30 cellular contexts compared by ENCODE assay signal in the genomic region with DNA sequence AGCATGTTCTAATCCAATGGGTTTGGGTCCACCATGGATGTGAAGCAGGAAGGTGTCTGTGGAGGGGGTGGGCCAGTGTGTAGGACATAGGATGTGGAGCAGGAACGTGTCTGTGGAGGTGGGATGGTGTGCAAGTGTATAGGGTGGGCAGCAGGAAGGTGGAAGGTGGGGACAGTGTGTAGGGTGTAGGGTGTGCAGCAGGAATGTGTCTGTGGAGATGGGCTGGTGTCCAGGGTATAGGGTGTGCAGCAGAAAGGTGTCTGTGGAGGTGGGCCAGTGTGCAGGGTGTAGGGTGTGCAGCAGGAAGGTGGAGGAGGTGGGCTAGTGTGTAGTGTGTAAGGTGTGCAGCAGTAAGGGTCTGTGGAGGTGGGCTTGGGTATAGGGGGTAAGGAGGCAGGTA.
"Had no signal": no experiment of that assay in that cellular context is flagged by ENCODE, and none has a peak within 500 bp of the region (broad histone marks: within the 10 kb centered on the region; RNA-seq: fewer than 3 reads in every experiment).

No MANE protein-coding gene starts in this region.

- H3K36me3 Mint-ChIP-seq: activated CD4-positive, alpha-beta memory T cell treated with anti-CD3 and anti-CD28 coated beads for 36 hours; activated CD8-positive, alpha-beta memory T cell treated with anti-CD3 and anti-CD28 coated beads, Interleukin-2, amount 10 ng/mL, durations not matched to agents 7 days and 5 days had no signal

- H3K9me3 ChIP-seq: esophagus squamous epithelium, gastroesophageal sphincter had no signal

- H3K27me3 Mint-ChIP-seq: activated CD4-positive, alpha-beta memory T cell treated with anti-CD3 and anti-CD28 coated beads for 36 hours; activated CD4-positive, alpha-beta T cell treated with anti-CD3 and anti-CD28 coated beads, Interleukin-2, amount 10 ng/mL, durations not matched to agents 24 days and 14 days; activated CD8-positive, alpha-beta memory T cell treated with anti-CD3 and anti-CD28 coated beads, Interleukin-2, amount 10 ng/mL, durations not matched to agents 7 days and 5 days; central memory CD8-positive, alpha-beta T cell had no signal

- H3K36me3 ChIP-seq: brain microvascular endothelial cell, esophagus squamous epithelium, gastroesophageal sphincter had no signal

- H3K4me1 ChIP-seq: esophagus squamous epithelium, gastroesophageal sphincter had no signal

- DNase-seq: activated CD4-positive, alpha-beta memory T cell treated with anti-CD3 and anti-CD28 coated beads for 36 hours; activated CD4-positive, alpha-beta T cell treated with anti-CD3 and anti-CD28 coated beads for 36 hours; activated CD4-positive, alpha-beta T cell treated with anti-CD3 and anti-CD28 coated beads, Interleukin-2, amount 10 ng/mL, durations not matched to agents 24 days and 14 days; activated CD4-positive, CD25-positive, alpha-beta regulatory T cell; activated CD4-positive, CD25-positive, alpha-beta regulatory T cell treated with anti-CD3 and anti-CD28 coated beads, Interleukin-2, amount 50 U/mL, for 72 hours; activated CD8-positive, alpha-beta memory T cell treated with anti-CD3 and anti-CD28 coated beads, Interleukin-2, amount 10 ng/mL, durations not matched to agents 7 days and 5 days; activated CD8-positive, alpha-beta memory T cell treated with anti-CD3 and anti-CD28 coated beads, Interleukin-2, amount 50 U/mL, for 4 hours; activated CD8-positive, alpha-beta T cell treated with anti-CD3 and anti-CD28 coated beads, Interleukin-2, amount 10 ng/mL, durations not matched to agents 7 days and 5 days; activated gamma-delta T cell; activated naive CD4-positive, alpha-beta T cell treated with anti-CD3 and anti-CD28 coated beads, Interleukin-2, amount 50 U/mL, for 16 hours; activated naive CD4-positive, alpha-beta T cell treated with Interleukin-2 at 50 U/mL for 16 hours; activated T-cell treated with anti-CD3 and anti-CD28 coated beads, Interleukin-2, amount 50 U/mL, for 1 hour; activated T-cell treated with anti-CD3 and anti-CD28 coated beads, Interleukin-2, amount 50 U/mL, for 48 hours; amniotic stem cell; anterior cingulate cortex; brain microvascular endothelial cell; cortex of kidney; dermis blood vessel endothelial cell; effector CD4-positive, alpha-beta T cell; effector memory CD8-positive, alpha-beta T cell; erythroblast; esophagus squamous epithelium; foreskin melanocyte; T-helper 1 cell; T-helper 17 cell had no signal

- H3K4me3 ChIP-seq: esophagus squamous epithelium, gastroesophageal sphincter had no signal

- H3K4me1 Mint-ChIP-seq: activated CD4-positive, alpha-beta T cell treated with anti-CD3 and anti-CD28 coated beads for 36 hours; activated CD4-positive, alpha-beta T cell treated with anti-CD3 and anti-CD28 coated beads, Interleukin-2, amount 10 ng/mL, durations not matched to agents 24 days and 14 days; activated CD8-positive, alpha-beta memory T cell treated with anti-CD3 and anti-CD28 coated beads, Interleukin-2, amount 10 ng/mL, durations not matched to agents 7 days and 5 days; central memory CD8-positive, alpha-beta T cell; T-helper 17 cell had no signal

- H3K4me3 Mint-ChIP-seq: activated CD4-positive, alpha-beta memory T cell treated with anti-CD3 and anti-CD28 coated beads for 36 hours; activated CD4-positive, alpha-beta T cell treated with anti-CD3 and anti-CD28 coated beads for 36 hours; activated CD4-positive, alpha-beta T cell treated with anti-CD3 and anti-CD28 coated beads, Interleukin-2, amount 10 ng/mL, durations not matched to agents 24 days and 14 days; activated CD8-positive, alpha-beta memory T cell treated with anti-CD3 and anti-CD28 coated beads, Interleukin-2, amount 10 ng/mL, durations not matched to agents 7 days and 5 days; activated CD8-positive, alpha-beta T cell treated with anti-CD3 and anti-CD28 coated beads, Interleukin-2, amount 10 ng/mL, durations not matched to agents 7 days and 5 days; activated naive CD8-positive, alpha-beta T cell; activated T-helper 1 cell treated with anti-CD3 and anti-CD28 coated beads, Interleukin-12 subunit alpha, Interleukin-12 subunit beta, Interleukin-2, Interleukin-4 antibody, amounts not matched to agents 30 ng/mL and 10 ng/mL and 1 ng/mL, durations not matched to agents 14 hours and 24 hours and 36 hours; central memory CD8-positive, alpha-beta T cell; effector memory CD8-positive, alpha-beta T cell; T-helper 17 cell; T-helper 2 cell treated with Interferon-gamma antibody and Interleukin-4, amounts not matched to agents 5 μg/mL and 100 μg/mL, for 36 hours had no signal

- ATAC-seq: activated CD4-positive, alpha-beta T cell treated with anti-CD3 and anti-CD28 coated beads for 36 hours; activated CD8-positive, alpha-beta memory T cell treated with anti-CD3 and anti-CD28 coated beads, Interleukin-2, amount 10 ng/mL, durations not matched to agents 7 days and 5 days; activated CD8-positive, alpha-beta T cell treated with anti-CD3 and anti-CD28 coated beads, Interleukin-2, amount 10 ng/mL, durations not matched to agents 7 days and 5 days; effector memory CD8-positive, alpha-beta T cell; gastroesophageal sphincter; T-helper 17 cell had no signal

- H3K27ac ChIP-seq: brain microvascular endothelial cell, esophagus squamous epithelium, gastroesophageal sphincter had no signal

- H3K27ac Mint-ChIP-seq: activated CD4-positive, alpha-beta memory T cell treated with anti-CD3 and anti-CD28 coated beads for 36 hours; activated CD4-positive, alpha-beta T cell treated with anti-CD3 and anti-CD28 coated beads for 36 hours; activated CD4-positive, alpha-beta T cell treated with anti-CD3 and anti-CD28 coated beads, Interleukin-2, amount 10 ng/mL, durations not matched to agents 24 days and 14 days; activated CD8-positive, alpha-beta memory T cell treated with anti-CD3 and anti-CD28 coated beads, Interleukin-2, amount 10 ng/mL, durations not matched to agents 7 days and 5 days; activated CD8-positive, alpha-beta T cell treated with anti-CD3 and anti-CD28 coated beads, Interleukin-2, amount 10 ng/mL, durations not matched to agents 7 days and 5 days; activated naive CD8-positive, alpha-beta T cell; activated T-helper 1 cell treated with anti-CD3 and anti-CD28 coated beads, Interleukin-12 subunit alpha, Interleukin-12 subunit beta, Interleukin-2, Interleukin-4 antibody, amounts not matched to agents 30 ng/mL and 10 ng/mL and 1 ng/mL, durations not matched to agents 14 hours and 24 hours and 36 hours; effector memory CD8-positive, alpha-beta T cell; T-helper 17 cell; T-helper 2 cell treated with Interferon-gamma antibody and Interleukin-4, amounts not matched to agents 5 μg/mL and 100 μg/mL, for 36 hours had no signal

- H3K27me3 ChIP-seq: brain microvascular endothelial cell, esophagus squamous epithelium, gastroesophageal sphincter had no signal
